8 cellular contexts compared by ENCODE assay signal in the genomic region with DNA sequence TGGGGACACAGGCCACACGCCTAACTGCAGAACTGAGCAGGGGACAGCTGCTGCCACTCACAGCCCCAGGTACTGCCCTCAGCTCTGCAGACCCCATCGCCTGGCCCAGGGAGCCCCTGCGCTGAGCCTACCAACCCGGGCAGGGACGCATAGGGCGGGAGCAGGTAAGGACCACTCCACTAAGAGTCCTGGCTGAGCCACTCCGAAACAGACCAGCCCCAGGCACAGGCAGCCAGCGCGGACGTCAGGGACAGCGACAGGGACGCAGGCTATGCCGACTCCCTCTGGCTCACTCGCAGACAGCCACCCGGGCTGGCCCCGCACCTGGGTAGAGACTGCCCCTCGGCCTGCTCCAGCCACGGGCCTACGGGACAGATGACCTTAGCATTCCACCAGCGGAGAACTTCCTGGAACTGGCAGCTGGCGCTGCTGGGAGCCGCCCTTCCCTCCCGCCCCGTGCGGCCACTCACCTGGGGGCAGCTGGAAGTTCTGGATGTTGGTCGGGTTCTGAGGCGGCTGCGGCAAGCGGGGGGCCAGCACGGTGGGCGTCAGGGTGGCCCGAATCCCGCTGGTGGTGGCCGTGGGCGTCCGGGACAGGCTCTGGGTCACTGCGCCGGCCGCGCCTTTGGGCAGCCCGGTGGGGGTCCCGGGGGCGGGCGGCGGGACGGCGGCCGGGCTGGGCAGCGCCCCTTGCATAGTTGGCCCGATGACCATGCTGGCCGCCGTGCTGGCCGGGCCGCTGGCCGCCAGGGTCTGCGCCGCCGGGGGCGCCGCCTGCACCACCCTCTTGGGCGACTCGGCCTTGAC. TPM values are rescaled to one million over a fixed set of nuclear protein-coding genes. Genes with fewer than 3 reads are reported as not detected.
A peak's percentile ranks its signal among the peaks of the same experiment; 100 is the strongest.
DNase-seq lines count a peak whose midpoint lies in the region; ATAC-seq, FAIRE-seq and TF ChIP-seq lines count a peak whose summit lies in the region.

No MANE protein-coding gene starts in this region.

- H3K4me3 Mint-ChIP-seq in T-helper 2 cell treated with Interferon-gamma antibody and Interleukin-4, amounts not matched to agents 5 μg/mL and 100 μg/mL, for 36 hours, result peak overlapping the region; percentile 79

- H3K4me1 ChIP-seq in keratinocyte (ENCODE audit: control insufficient read depth, extremely low read depth, insufficient read depth, low read length) (peaks cover 13% of the 10 kb centered on the region), stomach smooth muscle (ENCODE audit: control insufficient read depth, insufficient read depth, low read length) (peaks cover 36% of the 10 kb centered on the region)

- DNase-seq in T-helper 2 cell treated with Interferon-gamma antibody and Interleukin-4, amounts not matched to agents 5 μg/mL and 100 μg/mL, for 36 hours (ENCODE audit: low spot score), result no peak
- DNase-seq in T-helper 2 cell (no peak), astrocyte of the hippocampus (ENCODE audit: low read depth, low spot score) (peak; percentile 53), keratinocyte (ENCODE audit: low read depth, low spot score) (no peak)

- dilution Hi-C loops in keratinocyte (cut with MboI; ENCODE audit: extremely low pct_ligation_motif_present, low sequenced_read_pairs), result no loop called here

- H3K79me2 ChIP-seq in keratinocyte (ENCODE audit: control insufficient read depth, insufficient read depth, low read length), result peaks cover 40% of the 10 kb centered on the region

- no peaks in the 10 kb centered on the region for H3K9me3 Mint-ChIP-seq in T-helper 2 cell treated with Interferon-gamma antibody and Interleukin-4, amounts not matched to agents 5 μg/mL and 100 μg/mL, for 36 hours

- H3K27me3 ChIP-seq in keratinocyte (ENCODE audit: control insufficient read depth, extremely low read depth, insufficient read depth, low read length) (no peaks in the 10 kb centered on the region), stomach smooth muscle (ENCODE audit: control insufficient read depth in 1 of 2, insufficient read depth in 2 of 2, low read length in 2 of 2) (peaks cover 0 to 2% of the 10 kb centered on the region in 2 donors)

- no peak for TF ChIP-seq CTCF in keratinocyte (optimal IDR thresholded peaks at IDR 0.05 in 1 of 3, IDR thresholded peaks at IDR 0.05 in 1 of 3, conservative IDR thresholded peaks at IDR 0.05 in 1 of 3; ENCODE audit: extremely low read depth in 1 of 3, insufficient read depth in 2 of 3, low read length in 3 of 3)

- H3K36me3 ChIP-seq in keratinocyte (ENCODE audit: control insufficient read depth in 2 of 2, extremely low read depth in 1 of 2, insufficient read depth in 2 of 2, low read length in 2 of 2) (peaks cover 0 to 4% of the 10 kb centered on the region in 2 experiments), stomach smooth muscle (ENCODE audit: control insufficient read depth in 2 of 2, insufficient read depth in 2 of 2, low read length in 2 of 2) (no peaks in the 10 kb centered on the region)

- no peaks in the 10 kb centered on the region for H3K9me1 ChIP-seq in keratinocyte (ENCODE audit: control insufficient read depth, extremely low read depth, insufficient read depth, low read length)

- peak overlapping the region; percentile 16 to 50 (median 17) for H3K4me3 ChIP-seq in keratinocyte (ENCODE audit: control insufficient read depth in 2 of 3, extremely low read depth in 1 of 3, insufficient read depth in 2 of 3, low read depth in 1 of 3, low read length in 3 of 3)
- peak overlapping the region; percentile 56 to 70 for H3K4me3 ChIP-seq in stomach smooth muscle (ENCODE audit: low read length in 2 of 2)

- H3K27ac Mint-ChIP-seq in T-helper 2 cell treated with Interferon-gamma antibody and Interleukin-4, amounts not matched to agents 5 μg/mL and 100 μg/mL, for 36 hours, result peak overlapping the region; percentile 72

- no peak overlapping the region for H3K27ac ChIP-seq in keratinocyte (ENCODE audit: control insufficient read depth, insufficient read depth, low read length)
- peak overlapping the region; percentile 37 for H3K27ac ChIP-seq in stomach smooth muscle (ENCODE audit: low read length)

- peaks cover 14% of the 10 kb centered on the region for H3K36me3 Mint-ChIP-seq in T-helper 2 cell treated with Interferon-gamma antibody and Interleukin-4, amounts not matched to agents 5 μg/mL and 100 μg/mL, for 36 hours (ENCODE audit: low read depth)

- no peaks in the 10 kb centered on the region for H3K9me3 ChIP-seq in keratinocyte (ENCODE audit: control insufficient read depth, low read depth, low read length)
- H3K9me3 ChIP-seq in stomach smooth muscle (ENCODE audit: control insufficient read depth in 2 of 2, low read length in 2 of 2), result no peaks in the 10 kb centered on the region

- H2AFZ ChIP-seq in keratinocyte (ENCODE audit: control insufficient read depth, low read length), result no peak overlapping the region

- FAIRE-seq in keratinocyte (lab: Jason Lieb, UNC), result no peak

- H3K9ac ChIP-seq in keratinocyte (ENCODE audit: control insufficient read depth, extremely low read depth, insufficient read depth, low read length) (no peak overlapping the region), stomach smooth muscle (ENCODE audit: low read length in 2 of 2) (peak overlapping the region in 1 of 2 donors; percentile 60)

- H3K27me3 Mint-ChIP-seq in T-helper 2 cell treated with Interferon-gamma antibody and Interleukin-4, amounts not matched to agents 5 μg/mL and 100 μg/mL, for 36 hours (ENCODE audit: low read depth), result no peaks in the 10 kb centered on the region

- peaks cover 20% of the 10 kb centered on the region for H3K4me1 Mint-ChIP-seq in T-helper 2 cell treated with Interferon-gamma antibody and Interleukin-4, amounts not matched to agents 5 μg/mL and 100 μg/mL, for 36 hours (ENCODE audit: low read depth)

- no peak for ATAC-seq in GM18907 (IDR thresholded peaks at IDR 0.05; ENCODE audit: unreplicated experiment)
- no peak for ATAC-seq in GM18870 (IDR thresholded peaks at IDR 0.05; ENCODE audit: unreplicated experiment)
- no peak for ATAC-seq in GM21447 (IDR thresholded peaks at IDR 0.05; ENCODE audit: unreplicated experiment)

- H3K4me2 ChIP-seq in keratinocyte (ENCODE audit: control insufficient read depth, extremely low read depth, insufficient read depth, low read depth, low read length), result peak overlapping the region; percentile 57

- H4K20me1 ChIP-seq in keratinocyte (ENCODE audit: control insufficient read depth, extremely low read depth, insufficient read depth, low read length), result no peaks in the 10 kb centered on the region

RNA-seq across cellular contexts. Expression of a gene that starts 1.5 kb away (rescaled TPM):
- polyA plus RNA-seq in keratinocyte, result 2.0 to 4.4 TPM (median 3.3 TPM) in 3 replicates
- 8.8 TPM for polyA plus RNA-seq in keratinocyte (2011; ENCODE audit: low read depth)
- polyA plus RNA-seq in keratinocyte (2011; cell fraction: cytosol; rRNA removed), result 3.3 and 4.3 TPM in 2 replicates
- polyA plus RNA-seq in keratinocyte (2011; cell fraction: nucleus; rRNA removed), result 10.5 and 11.0 TPM in 2 replicates
- polyA plus RNA-seq in keratinocyte (2012; ENCODE audit: low replicate concordance), result 5.0 and 8.0 TPM in 2 replicates
- polyA minus RNA-seq in keratinocyte, result 1.2 to 4.5 TPM (median 3.7 TPM) in 3 replicates
- polyA minus RNA-seq in keratinocyte (2011; cell fraction: cytosol; rRNA and poly(A)+ RNA removed), result 4.6 TPM
- polyA minus RNA-seq in keratinocyte (2011; cell fraction: nucleus; rRNA and poly(A)+ RNA removed), result 6.0 and 7.5 TPM in 2 replicates

RNA-seq across cellular contexts. Expression of a gene that starts 58.1 kb away (rescaled TPM):
- 19.9 to 21.7 TPM (median 20.0 TPM) in 3 replicates for polyA plus RNA-seq in keratinocyte
- polyA plus RNA-seq in keratinocyte (2011; ENCODE audit: low read depth), result 17.0 TPM
- 20.6 and 28.3 TPM in 2 replicates for polyA plus RNA-seq in keratinocyte (2011; cell fraction: cytosol; rRNA removed)
- polyA plus RNA-seq in keratinocyte (2011; cell fraction: nucleus; rRNA removed), result 30.7 and 35.5 TPM in 2 replicates
- polyA plus RNA-seq in keratinocyte (2012; ENCODE audit: low replicate concordance), result 22.6 and 25.9 TPM in 2 replicates
- polyA minus RNA-seq in keratinocyte, result 20.7 to 28.7 TPM (median 21.6 TPM) in 3 replicates
- 28.8 TPM for polyA minus RNA-seq in keratinocyte (2011; cell fraction: cytosol; rRNA and poly(A)+ RNA removed)
- 9.0 and 16.1 TPM in 2 replicates for polyA minus RNA-seq in keratinocyte (2011; cell fraction: nucleus; rRNA and poly(A)+ RNA removed)
